ENCODE assay signal across 20 cellular contexts in the genomic region with DNA sequence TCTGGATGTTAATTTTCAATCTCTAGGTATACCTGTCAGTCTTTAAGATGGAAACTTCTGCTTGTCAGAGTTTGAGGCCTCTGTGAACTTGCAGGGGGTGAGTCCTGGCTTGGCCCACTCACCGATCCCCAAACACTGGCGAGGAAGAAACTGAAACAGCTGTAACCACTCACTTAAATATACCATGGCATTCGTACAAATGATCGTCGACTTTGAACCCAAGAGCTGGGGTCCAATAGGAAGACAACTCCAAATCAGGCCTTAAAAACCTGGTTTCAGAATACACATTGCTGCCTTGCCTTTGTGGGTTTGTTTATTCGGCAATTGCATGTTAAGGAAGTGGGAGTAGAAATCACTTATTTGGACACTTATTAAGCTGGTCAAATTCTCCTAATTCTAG.
"Had no signal": no experiment of that assay in that cellular context is flagged by ENCODE, and none has a peak within 500 bp of the region (broad histone marks: within the 10 kb centered on the region; RNA-seq: fewer than 3 reads in every experiment).

No MANE protein-coding gene starts in this region.

- H3K27ac ChIP-seq: esophagus muscularis mucosa, gastrocnemius medialis, prostate gland, testis, VCaP had no signal

- ATAC-seq: activated CD4-positive, CD25-positive, alpha-beta regulatory T cell treated with anti-CD3 and anti-CD28 coated beads, Interleukin-2, amount 50 U/mL, for 24 hours; activated CD8-positive, alpha-beta memory T cell treated with anti-CD3 and anti-CD28 coated beads, Interleukin-2, amount 10 ng/mL, durations not matched to agents 7 days and 5 days; activated CD8-positive, alpha-beta T cell treated with anti-CD3 and anti-CD28 coated beads for 36 hours; activated naive CD8-positive, alpha-beta T cell treated with anti-CD3 and anti-CD28 coated beads, Interleukin-2, amount 50 U/mL, for 24 hours; gastrocnemius medialis; naive thymus-derived CD8-positive, alpha-beta T cell; stimulated activated effector memory CD8-positive, alpha-beta T cell treated with anti-CD3 and anti-CD28 coated beads, Interleukin-12 subunit alpha, Interleukin-12 subunit beta, amount 100 ng/mL, for 72 hours; stimulated activated naive CD8-positive, alpha-beta T cell treated with anti-CD3 and anti-CD28 coated beads, Interleukin-15, amount 100 ng/mL, for 72 hours; T-cell had no signal

- H3K4me3 ChIP-seq: esophagus muscularis mucosa, gastrocnemius medialis, prostate gland, testis had no signal

- H3K9me3 ChIP-seq: esophagus muscularis mucosa, gastrocnemius medialis, prostate gland, testis had no signal

- H3K4me1 ChIP-seq: esophagus muscularis mucosa, prostate gland had no signal

- H3K36me3 ChIP-seq: esophagus muscularis mucosa, gastrocnemius medialis, prostate gland had no signal

- DNase-seq: activated CD4-positive, alpha-beta T cell treated with anti-CD3 and anti-CD28 coated beads, Interleukin-2, amount 10 ng/mL, durations not matched to agents 24 days and 14 days; activated CD8-positive, alpha-beta memory T cell treated with anti-CD3 and anti-CD28 coated beads, Interleukin-2, amount 10 ng/mL, durations not matched to agents 7 days and 5 days; activated CD8-positive, alpha-beta T cell treated with anti-CD3 and anti-CD28 coated beads for 36 hours; activated gamma-delta T cell; activated naive CD4-positive, alpha-beta T cell treated with anti-CD3 and anti-CD28 coated beads, Interleukin-2, amount 50 U/mL, for 16 hours; activated naive CD8-positive, alpha-beta T cell treated with anti-CD3 and anti-CD28 coated beads, Interleukin-2, amount 50 U/mL, for 24 hours; activated T-cell treated with anti-CD3 and anti-CD28 coated beads for 4 hours; caudate nucleus; gastrocnemius medialis; hypothalamus; naive thymus-derived CD8-positive, alpha-beta T cell; stimulated activated CD4-positive, alpha-beta T cell treated with anti-CD3 and anti-CD28 coated beads, Interleukin-1b, Interleukin-23, amount 100 ng/mL, for 48 hours; stimulated activated naive CD8-positive, alpha-beta T cell treated with anti-CD3 and anti-CD28 coated beads, Interleukin-15, amount 100 ng/mL, for 72 hours; T-cell; testis had no signal

- H3K27me3 ChIP-seq: esophagus muscularis mucosa, gastrocnemius medialis, testis had no signal
